Comparison of ENCODE assay signal across 9 cellular contexts in the genomic region with DNA sequence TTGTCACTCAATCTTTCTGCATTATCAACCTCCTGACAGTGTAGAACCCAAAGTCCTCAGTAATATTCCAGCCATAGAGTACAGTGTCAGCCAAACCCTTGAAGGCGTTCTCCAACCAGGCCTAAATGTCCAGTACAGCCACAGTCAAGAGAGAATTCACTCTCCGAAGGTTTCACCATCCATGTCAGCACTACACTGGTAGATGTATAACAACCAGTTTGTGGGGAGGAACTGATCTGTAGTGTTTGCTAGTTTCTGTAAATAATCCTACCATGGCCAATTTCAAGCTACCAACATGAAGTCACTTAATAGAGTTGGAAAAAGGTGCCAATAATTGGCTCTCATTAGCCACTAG. TPM values are rescaled to one million over a fixed set of nuclear protein-coding genes. Genes with fewer than 3 reads are reported as not detected.
DNase-seq lines count a peak whose midpoint lies in the region; ATAC-seq and TF ChIP-seq lines count a peak whose summit lies in the region.
"Had no signal": no experiment of that assay in that cellular context is flagged by ENCODE, and none has a peak within 500 bp of the region (broad histone marks: within the 10 kb centered on the region; RNA-seq: fewer than 3 reads in every experiment).

No MANE protein-coding gene starts in this region.

- peak overlapping the region; percentile 96 for H3K4me3 Mint-ChIP-seq in glutamatergic neuron (ENCODE audit: unreplicated experiment)
- peak overlapping the region; percentile 92 to 94 for H3K4me3 Mint-ChIP-seq in stimulated activated naive CD8-positive, alpha-beta T cell treated with anti-CD3 and anti-CD28 coated beads, Interleukin-15, amount 100 ng/mL, for 72 hours

- DNase-seq in SK-N-SH (no peak), glutamatergic neuron (no peak), NCI-H510A treated with DMSO at 0.1 percent for 48 hours (lab: John Stamatoyannopoulos, UW) (no peak), DMS79 (lab: John Stamatoyannopoulos, UW) (no peak)
- no peak for DNase-seq in stimulated activated naive CD8-positive, alpha-beta T cell treated with anti-CD3 and anti-CD28 coated beads, Interleukin-15, amount 100 ng/mL, for 72 hours

- peaks cover 26% of the 10 kb centered on the region for H3F3A ChIP-seq in SK-N-SH (replicated peaks; ENCODE audit: insufficient read depth)

- no peak overlapping the region for H2AFZ ChIP-seq in SK-N-SH (ENCODE audit: low read depth)

- TF ChIP-seq EP300 in SK-N-SH (IDR thresholded peaks at IDR 0.05; ENCODE audit: borderline replicate concordance in 1 of 2, low read depth in 1 of 2, low read length in 1 of 2): no peak

- 85% methylated on average over 2 of the region's 2 CpGs for WGBS in SK-N-SH (ENCODE audit: low lambda C conversion rate)

- H3K9ac ChIP-seq in SK-N-SH: no peak overlapping the region

- ATAC-seq in SK-N-SH treated with all-trans-retinoic acid at 6 μM for 48 hours (no peak), HG03460 (IDR thresholded peaks at IDR 0.05; ENCODE audit: unreplicated experiment) (no peak)
- no peak for ATAC-seq in stimulated activated naive CD8-positive, alpha-beta T cell treated with anti-CD3 and anti-CD28 coated beads, Interleukin-15, amount 100 ng/mL, for 72 hours

- no peaks in the 10 kb centered on the region for H3K36me3 Mint-ChIP-seq in glutamatergic neuron (ENCODE audit: unreplicated experiment)

- POLR2A ChIA-PET in SK-N-SH (lab: Yijun Ruan, JAX): interaction anchor here (0.8 to 1.2 kb wide), 4 partner anchors 21 to 221 kb away, joined by 3 to 9 read pairs (median 4); partner anchors contain the start of genes RABGGTA, TINF2 and TM9SF1

- TF ChIP-seq RAD21 in SK-N-SH (IDR thresholded peaks at IDR 0.05; ENCODE audit: low read length): no peak

- no peaks in the 10 kb centered on the region for H3K27me3 ChIP-seq in SK-N-SH (ENCODE audit: insufficient read depth)

- H3K4me1 Mint-ChIP-seq in glutamatergic neuron (ENCODE audit: low read depth, unreplicated experiment): peaks cover 10% of the 10 kb centered on the region
- H3K4me1 Mint-ChIP-seq in stimulated activated naive CD8-positive, alpha-beta T cell treated with anti-CD3 and anti-CD28 coated beads, Interleukin-15, amount 100 ng/mL, for 72 hours: peaks cover 59% of the 10 kb centered on the region

- H3K27me3 Mint-ChIP-seq in glutamatergic neuron (ENCODE audit: unreplicated experiment): peaks cover 12% of the 10 kb centered on the region
- no peaks in the 10 kb centered on the region for H3K27me3 Mint-ChIP-seq in stimulated activated naive CD8-positive, alpha-beta T cell treated with anti-CD3 and anti-CD28 coated beads, Interleukin-15, amount 100 ng/mL, for 72 hours

- no peaks in the 10 kb centered on the region for H3K9me3 ChIP-seq in SK-N-SH

- peak overlapping the region; percentile 97 for H3K27ac Mint-ChIP-seq in glutamatergic neuron (ENCODE audit: unreplicated experiment)
- H3K27ac Mint-ChIP-seq in stimulated activated naive CD8-positive, alpha-beta T cell treated with anti-CD3 and anti-CD28 coated beads, Interleukin-15, amount 100 ng/mL, for 72 hours: peak overlapping the region; percentile 50 to 89

- no peaks in the 10 kb centered on the region for H3K9me2 ChIP-seq in SK-N-SH

- peaks cover 9 to 26% of the 10 kb centered on the region in 2 experiments for H3K36me3 ChIP-seq in SK-N-SH (replicated peaks in 1 of 2; ENCODE audit: control insufficient read depth in 1 of 2, insufficient read depth in 2 of 2, low read length in 1 of 2)

- peaks cover 3% of the 10 kb centered on the region; the same call in 1 of the 2 replicates for H4K20me1 ChIP-seq in SK-N-SH (ENCODE audit: insufficient read depth)

- peaks cover 9 to 17% of the 10 kb centered on the region in 2 experiments; a peak in 3 of 4 replicates for H3K4me1 ChIP-seq in SK-N-SH (ENCODE audit: control insufficient read depth in 1 of 2, insufficient read depth in 2 of 2, low read depth in 1 of 2, low read length in 1 of 2)

- H3K79me2 ChIP-seq in SK-N-SH (ENCODE audit: insufficient read depth): peaks cover 59% of the 10 kb centered on the region

- CTCF ChIA-PET in SK-N-SH (lab: Yijun Ruan, JAX): interaction anchor here (0.8 to 3.8 kb wide), 14 partner anchors 9 to 126 kb away, joined by 3 to 20 read pairs (median 5); partner anchors contain the start of genes IRF9, NOP9, TINF2 and TM9SF1

- H3K9me3 Mint-ChIP-seq in glutamatergic neuron (ENCODE audit: unreplicated experiment): peaks cover 6% of the 10 kb centered on the region
- no peaks in the 10 kb centered on the region for H3K9me3 Mint-ChIP-seq in stimulated activated naive CD8-positive, alpha-beta T cell treated with anti-CD3 and anti-CD28 coated beads, Interleukin-15, amount 100 ng/mL, for 72 hours

- peak overlapping the region; percentile 73 to 82; a peak in 2 of 4 replicates for H3K4me3 ChIP-seq in SK-N-SH (ENCODE audit: low read depth in 2 of 2, low read length in 1 of 2)
- H3K4me3 ChIP-seq in WI38 (ENCODE audit: low read depth, low read length): peak overlapping the region; percentile 71

- TF ChIP-seq CTCF in SK-N-SH (IDR thresholded peaks at IDR 0.05) (no peak), WI38 (IDR thresholded peaks at IDR 0.05; ENCODE audit: low read depth, low read length) (no peak), glutamatergic neuron (IDR thresholded peaks at IDR 0.05; ENCODE audit: partially characterized antibody, unreplicated experiment) (no peak)

- H3K4me2 ChIP-seq in SK-N-SH: peak overlapping the region; percentile 78

- H3K27ac ChIP-seq in SK-N-SH (ENCODE audit: low read depth in 2 of 2, low read length in 1 of 2): peak overlapping the region; percentile 71 to 88; a peak in 2 of 4 replicates

TF ChIP-seq in SK-N-SH, 30 proteins besides CTCF, POLR2A, EP300 and RAD21 (continues in another document):
- no peak for TF ChIP-seq FOXM1 (IDR thresholded peaks at IDR 0.05; ENCODE audit: low read depth)
- TF ChIP-seq TEAD4 (IDR thresholded peaks at IDR 0.05; ENCODE audit: borderline replicate concordance, insufficient read depth): no peak
- no peak for TF ChIP-seq TCF12 (IDR thresholded peaks at IDR 0.05)
- TF ChIP-seq NFIC (IDR thresholded peaks at IDR 0.05; ENCODE audit: borderline replicate concordance): no peak
- no peak for TF ChIP-seq TAF1 (IDR thresholded peaks at IDR 0.05; ENCODE audit: borderline replicate concordance, low read depth, low read length)

TF ChIP-seq in SK-N-SH treated with all-trans-retinoic acid at 6 μM for 48 hours, 23 proteins besides CTCF, POLR2A, EP300 and RAD21:
- TF ChIP-seq, protein P1, sequence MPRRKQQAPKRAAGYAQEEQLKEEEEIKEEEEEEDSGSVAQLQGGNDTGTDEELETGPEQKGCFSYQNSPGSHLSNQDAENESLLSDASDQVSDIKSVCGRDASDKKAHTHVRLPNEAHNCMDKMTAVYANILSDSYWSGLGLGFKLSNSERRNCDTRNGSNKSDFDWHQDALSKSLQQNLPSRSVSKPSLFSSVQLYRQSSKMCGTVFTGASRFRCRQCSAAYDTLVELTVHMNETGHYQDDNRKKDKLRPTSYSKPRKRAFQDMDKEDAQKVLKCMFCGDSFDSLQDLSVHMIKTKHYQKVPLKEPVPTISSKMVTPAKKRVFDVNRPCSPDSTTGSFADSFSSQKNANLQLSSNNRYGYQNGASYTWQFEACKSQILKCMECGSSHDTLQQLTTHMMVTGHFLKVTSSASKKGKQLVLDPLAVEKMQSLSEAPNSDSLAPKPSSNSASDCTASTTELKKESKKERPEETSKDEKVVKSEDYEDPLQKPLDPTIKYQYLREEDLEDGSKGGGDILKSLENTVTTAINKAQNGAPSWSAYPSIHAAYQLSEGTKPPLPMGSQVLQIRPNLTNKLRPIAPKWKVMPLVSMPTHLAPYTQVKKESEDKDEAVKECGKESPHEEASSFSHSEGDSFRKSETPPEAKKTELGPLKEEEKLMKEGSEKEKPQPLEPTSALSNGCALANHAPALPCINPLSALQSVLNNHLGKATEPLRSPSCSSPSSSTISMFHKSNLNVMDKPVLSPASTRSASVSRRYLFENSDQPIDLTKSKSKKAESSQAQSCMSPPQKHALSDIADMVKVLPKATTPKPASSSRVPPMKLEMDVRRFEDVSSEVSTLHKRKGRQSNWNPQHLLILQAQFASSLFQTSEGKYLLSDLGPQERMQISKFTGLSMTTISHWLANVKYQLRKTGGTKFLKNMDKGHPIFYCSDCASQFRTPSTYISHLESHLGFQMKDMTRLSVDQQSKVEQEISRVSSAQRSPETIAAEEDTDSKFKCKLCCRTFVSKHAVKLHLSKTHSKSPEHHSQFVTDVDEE (CRISPR knock-in tag; IDR thresholded peaks at IDR 0.05): no peak
- TF ChIP-seq ESRRG (CRISPR knock-in tag; IDR thresholded peaks at IDR 0.05) (no peak), TOX (CRISPR knock-in tag; IDR thresholded peaks at IDR 0.05; ENCODE audit: borderline replicate concordance) (no peak), ARNTL (CRISPR knock-in tag; IDR thresholded peaks at IDR 0.05; ENCODE audit: borderline replicate concordance, low read depth) (no peak), ZFP3 (CRISPR knock-in tag; IDR thresholded peaks at IDR 0.05) (no peak), BACH2 (CRISPR knock-in tag; IDR thresholded peaks at IDR 0.05; ENCODE audit: borderline replicate concordance) (no peak), ZNF8 (CRISPR knock-in tag; IDR thresholded peaks at IDR 0.05) (no peak), SNAI2 (CRISPR knock-in tag; IDR thresholded peaks at IDR 0.05) (no peak), GLIS3 (CRISPR knock-in tag; IDR thresholded peaks at IDR 0.05) (no peak)

RNA-seq across cellular contexts. Expression of gene MDP1, which starts 0.5 kb away (rescaled TPM):
- polyA plus RNA-seq in SK-N-SH (2012; rRNA removed): 36.4 and 36.7 TPM in 2 replicates
- 33.8 and 34.0 TPM in 2 replicates for polyA plus RNA-seq in SK-N-SH (2012; cell fraction: cytosol; rRNA removed)
- 42.4 and 50.9 TPM in 2 replicates for polyA plus RNA-seq in SK-N-SH (2012; cell fraction: nucleus; rRNA removed)
- 25.5 TPM for total RNA-seq in glutamatergic neuron (ENCODE audit: unreplicated experiment)

RNA-seq across cellular contexts. Expression of gene CHMP4A, which starts 3.0 kb away (rescaled TPM):
- 92.4 and 96.1 TPM in 2 replicates for polyA plus RNA-seq in SK-N-SH (2012; rRNA removed)
- 117 and 158 TPM in 2 replicates for polyA plus RNA-seq in SK-N-SH (2012; cell fraction: cytosol; rRNA removed)
- polyA plus RNA-seq in SK-N-SH (2012; cell fraction: nucleus; rRNA removed): 62.1 and 64.8 TPM in 2 replicates
- 32.4 TPM for total RNA-seq in glutamatergic neuron (ENCODE audit: unreplicated experiment)

RNA-seq across cellular contexts. Expression of gene TSSK4, which starts 10.8 kb away (rescaled TPM):
- polyA plus RNA-seq in SK-N-SH (2012; rRNA removed): 0.05 TPM in 1 of 2 replicates, not detected in the other
- 0.03 TPM in 1 of 2 replicates, not detected in the other for polyA plus RNA-seq in SK-N-SH (2012; cell fraction: cytosol; rRNA removed)
- 0.06 and 0.23 TPM in 2 replicates for polyA plus RNA-seq in SK-N-SH (2012; cell fraction: nucleus; rRNA removed)
- not detected for total RNA-seq in glutamatergic neuron (ENCODE audit: unreplicated experiment)
- total RNA-seq: bronchial epithelial cell had no signal

RNA-seq across cellular contexts. Expression of gene NEDD8, which starts 15.8 kb away (rescaled TPM):
- polyA plus RNA-seq in SK-N-SH (2012; rRNA removed): 465 and 534 TPM in 2 replicates
- 571 and 857 TPM in 2 replicates for polyA plus RNA-seq in SK-N-SH (2012; cell fraction: cytosol; rRNA removed)
- polyA plus RNA-seq in SK-N-SH (2012; cell fraction: nucleus; rRNA removed): 102 and 143 TPM in 2 replicates
- total RNA-seq in glutamatergic neuron (ENCODE audit: unreplicated experiment): 169 TPM

RNA-seq across cellular contexts. Expression of gene GMPR2, which starts 16.4 kb away (rescaled TPM):
- 97.0 and 149 TPM in 2 replicates for polyA plus RNA-seq in SK-N-SH (2012; rRNA removed)
- 113 and 123 TPM in 2 replicates for polyA plus RNA-seq in SK-N-SH (2012; cell fraction: cytosol; rRNA removed)
- polyA plus RNA-seq in SK-N-SH (2012; cell fraction: nucleus; rRNA removed): 95.3 and 158 TPM in 2 replicates
- total RNA-seq in glutamatergic neuron (ENCODE audit: unreplicated experiment): 55.8 TPM
